Comparison of ENCODE assay signal across 1 cellular context in the genomic region with DNA sequence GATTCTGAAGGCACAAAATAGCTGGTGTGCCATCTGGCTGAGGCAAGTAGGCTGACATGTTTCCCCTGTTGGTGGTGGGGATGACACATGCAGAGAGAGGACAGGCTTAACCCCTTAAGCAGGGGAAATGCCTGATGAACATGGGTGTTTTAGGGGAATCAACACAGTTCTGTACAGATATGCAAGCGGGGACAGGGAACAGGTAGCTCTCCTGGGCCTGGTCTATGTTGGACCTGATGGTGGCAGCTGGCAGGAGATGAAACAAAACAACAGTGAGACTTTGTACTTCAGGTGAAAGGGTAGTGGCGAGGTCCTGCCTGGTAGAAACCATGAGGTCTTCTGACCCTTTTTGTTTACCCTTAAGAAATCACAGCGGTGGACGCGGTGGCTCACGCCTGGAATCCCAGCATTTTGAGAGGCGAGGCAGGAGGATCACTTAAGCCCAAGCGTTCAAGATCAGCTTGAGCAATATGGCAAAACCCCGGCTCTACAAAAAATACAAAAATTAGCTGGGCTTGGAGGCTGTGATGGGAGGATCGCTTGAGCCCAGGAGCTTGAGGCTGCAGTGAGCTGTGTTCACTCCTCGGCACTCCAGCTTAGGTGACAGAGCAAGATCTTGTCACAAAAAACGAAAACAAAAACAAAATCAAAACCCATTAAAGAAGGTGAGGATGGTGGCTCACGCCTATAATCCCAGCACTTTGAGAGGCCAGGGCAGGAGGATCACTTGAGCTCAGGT.
TF ChIP-seq lines count a peak whose summit lies in the region.

No MANE protein-coding gene starts in this region.

TF ChIP-seq in HepG2, 621 proteins besides CTCF, POLR2A, EP300 and RAD21 (continued from another document and continues in another):
- TF ChIP-seq, protein P1, sequence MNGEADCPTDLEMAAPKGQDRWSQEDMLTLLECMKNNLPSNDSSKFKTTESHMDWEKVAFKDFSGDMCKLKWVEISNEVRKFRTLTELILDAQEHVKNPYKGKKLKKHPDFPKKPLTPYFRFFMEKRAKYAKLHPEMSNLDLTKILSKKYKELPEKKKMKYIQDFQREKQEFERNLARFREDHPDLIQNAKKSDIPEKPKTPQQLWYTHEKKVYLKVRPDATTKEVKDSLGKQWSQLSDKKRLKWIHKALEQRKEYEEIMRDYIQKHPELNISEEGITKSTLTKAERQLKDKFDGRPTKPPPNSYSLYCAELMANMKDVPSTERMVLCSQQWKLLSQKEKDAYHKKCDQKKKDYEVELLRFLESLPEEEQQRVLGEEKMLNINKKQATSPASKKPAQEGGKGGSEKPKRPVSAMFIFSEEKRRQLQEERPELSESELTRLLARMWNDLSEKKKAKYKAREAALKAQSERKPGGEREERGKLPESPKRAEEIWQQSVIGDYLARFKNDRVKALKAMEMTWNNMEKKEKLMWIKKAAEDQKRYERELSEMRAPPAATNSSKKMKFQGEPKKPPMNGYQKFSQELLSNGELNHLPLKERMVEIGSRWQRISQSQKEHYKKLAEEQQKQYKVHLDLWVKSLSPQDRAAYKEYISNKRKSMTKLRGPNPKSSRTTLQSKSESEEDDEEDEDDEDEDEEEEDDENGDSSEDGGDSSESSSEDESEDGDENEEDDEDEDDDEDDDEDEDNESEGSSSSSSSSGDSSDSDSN (CRISPR knock-in tag; IDR thresholded peaks at IDR 0.05), result 0 out of 2 replicates have a peak, but pooled peaks have one; percentile 43
- TF ChIP-seq KLF9 (CRISPR knock-in tag; IDR thresholded peaks at IDR 0.05; ENCODE audit: low read depth) (no peak), ZNF563 (CRISPR knock-in tag; IDR thresholded peaks at IDR 0.05) (no peak), FOXM1 (CRISPR knock-in tag; IDR thresholded peaks at IDR 0.05) (no peak), HNRNPH1 (optimal IDR thresholded peaks at IDR 0.05; ENCODE audit: low read depth, low read length) (no peak), ZSCAN25 (CRISPR knock-in tag; IDR thresholded peaks at IDR 0.05) (peak; percentile 93), ZC3H4 (CRISPR knock-in tag; IDR thresholded peaks at IDR 0.05; ENCODE audit: borderline replicate concordance) (no peak), BHLHE40 (IDR thresholded peaks at IDR 0.05; ENCODE audit: low read length) (no peak), NPAS2 (CRISPR knock-in tag; IDR thresholded peaks at IDR 0.05; ENCODE audit: borderline replicate concordance) (no peak), TAF1 (CRISPR knock-in tag; IDR thresholded peaks at IDR 0.05) (no peak), PHF20 (CRISPR knock-in tag; IDR thresholded peaks at IDR 0.05) (no peak), ZNF333 (CRISPR knock-in tag; IDR thresholded peaks at IDR 0.05; ENCODE audit: borderline replicate concordance) (no peak), DMAP1 (CRISPR knock-in tag; IDR thresholded peaks at IDR 0.05) (0 out of 2 replicates have a peak, but pooled peaks have one; percentile 43), MZF1 (CRISPR knock-in tag; IDR thresholded peaks at IDR 0.05; ENCODE audit: borderline replicate concordance) (no peak), PHF5A (CRISPR knock-in tag; IDR thresholded peaks at IDR 0.05; ENCODE audit: low read depth, unreplicated experiment) (no peak), ZNF205 (CRISPR knock-in tag; IDR thresholded peaks at IDR 0.05) (peak; percentile 34; the same call in 1 of the 2 replicates), ZNF367 (CRISPR knock-in tag; IDR thresholded peaks at IDR 0.05; ENCODE audit: borderline replicate concordance) (no peak), MAFF (IDR thresholded peaks at IDR 0.05; ENCODE audit: low read depth, low read length) (no peak), MXD4 (CRISPR knock-in tag; IDR thresholded peaks at IDR 0.05) (no peak), ZNF432 (CRISPR knock-in tag; IDR thresholded peaks at IDR 0.05; ENCODE audit: borderline replicate concordance) (no peak), ZBTB7A (CRISPR knock-in tag; IDR thresholded peaks at IDR 0.05) (0 out of 2 replicates have a peak, but pooled peaks have one; percentile 32), ZNF619 (CRISPR knock-in tag; IDR thresholded peaks at IDR 0.05) (0 out of 2 replicates have a peak, but pooled peaks have one; percentile 36), MAZ (IDR thresholded peaks at IDR 0.05; ENCODE audit: borderline replicate concordance, low read depth, low read length) (no peak), MAZ (CRISPR knock-in tag; IDR thresholded peaks at IDR 0.05; ENCODE audit: low read depth) (no peak), MAFG (CRISPR knock-in tag; IDR thresholded peaks at IDR 0.05) (no peak), RFXANK (CRISPR knock-in tag; IDR thresholded peaks at IDR 0.05) (no peak), ZNF451 (CRISPR knock-in tag; IDR thresholded peaks at IDR 0.05) (no peak), REPIN1 (CRISPR knock-in tag; IDR thresholded peaks at IDR 0.05; ENCODE audit: borderline replicate concordance, low read depth) (0 out of 2 replicates have a peak, but pooled peaks have one; percentile 52), KLF15 (CRISPR knock-in tag; IDR thresholded peaks at IDR 0.05; ENCODE audit: borderline replicate concordance) (no peak), MED8 (CRISPR knock-in tag; IDR thresholded peaks at IDR 0.05; ENCODE audit: insufficient replicate concordance) (no peak)
- TF ChIP-seq, protein P2, sequence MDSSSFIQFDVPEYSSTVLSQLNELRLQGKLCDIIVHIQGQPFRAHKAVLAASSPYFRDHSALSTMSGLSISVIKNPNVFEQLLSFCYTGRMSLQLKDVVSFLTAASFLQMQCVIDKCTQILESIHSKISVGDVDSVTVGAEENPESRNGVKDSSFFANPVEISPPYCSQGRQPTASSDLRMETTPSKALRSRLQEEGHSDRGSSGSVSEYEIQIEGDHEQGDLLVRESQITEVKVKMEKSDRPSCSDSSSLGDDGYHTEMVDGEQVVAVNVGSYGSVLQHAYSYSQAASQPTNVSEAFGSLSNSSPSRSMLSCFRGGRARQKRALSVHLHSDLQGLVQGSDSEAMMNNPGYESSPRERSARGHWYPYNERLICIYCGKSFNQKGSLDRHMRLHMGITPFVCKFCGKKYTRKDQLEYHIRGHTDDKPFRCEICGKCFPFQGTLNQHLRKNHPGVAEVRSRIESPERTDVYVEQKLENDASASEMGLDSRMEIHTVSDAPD (CRISPR knock-in tag; IDR thresholded peaks at IDR 0.05), result peak; percentile 74
- TF ChIP-seq, protein P3, sequence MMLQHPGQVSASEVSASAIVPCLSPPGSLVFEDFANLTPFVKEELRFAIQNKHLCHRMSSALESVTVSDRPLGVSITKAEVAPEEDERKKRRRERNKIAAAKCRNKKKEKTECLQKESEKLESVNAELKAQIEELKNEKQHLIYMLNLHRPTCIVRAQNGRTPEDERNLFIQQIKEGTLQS (CRISPR knock-in tag; IDR thresholded peaks at IDR 0.05), result no peak
- TF ChIP-seq, protein P4, sequence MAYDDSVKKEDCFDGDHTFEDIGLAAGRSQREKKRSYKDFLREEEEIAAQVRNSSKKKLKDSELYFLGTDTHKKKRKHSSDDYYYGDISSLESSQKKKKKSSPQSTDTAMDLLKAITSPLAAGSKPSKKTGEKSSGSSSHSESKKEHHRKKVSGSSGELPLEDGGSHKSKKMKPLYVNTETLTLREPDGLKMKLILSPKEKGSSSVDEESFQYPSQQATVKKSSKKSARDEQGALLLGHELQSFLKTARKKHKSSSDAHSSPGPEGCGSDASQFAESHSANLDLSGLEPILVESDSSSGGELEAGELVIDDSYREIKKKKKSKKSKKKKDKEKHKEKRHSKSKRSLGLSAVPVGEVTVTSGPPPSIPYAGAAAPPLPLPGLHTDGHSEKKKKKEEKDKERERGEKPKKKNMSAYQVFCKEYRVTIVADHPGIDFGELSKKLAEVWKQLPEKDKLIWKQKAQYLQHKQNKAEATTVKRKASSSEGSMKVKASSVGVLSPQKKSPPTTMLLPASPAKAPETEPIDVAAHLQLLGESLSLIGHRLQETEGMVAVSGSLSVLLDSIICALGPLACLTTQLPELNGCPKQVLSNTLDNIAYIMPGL (CRISPR knock-in tag; IDR thresholded peaks at IDR 0.05; ENCODE audit: borderline replicate concordance in 1 of 2, low read depth in 1 of 2), result peak; percentile 26 to 57; a peak in 2 of 4 replicates
- TF ChIP-seq, protein P5, sequence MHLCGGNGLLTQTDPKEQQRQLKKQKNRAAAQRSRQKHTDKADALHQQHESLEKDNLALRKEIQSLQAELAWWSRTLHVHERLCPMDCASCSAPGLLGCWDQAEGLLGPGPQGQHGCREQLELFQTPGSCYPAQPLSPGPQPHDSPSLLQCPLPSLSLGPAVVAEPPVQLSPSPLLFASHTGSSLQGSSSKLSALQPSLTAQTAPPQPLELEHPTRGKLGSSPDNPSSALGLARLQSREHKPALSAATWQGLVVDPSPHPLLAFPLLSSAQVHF (CRISPR knock-in tag; IDR thresholded peaks at IDR 0.05), result no peak
- TF ChIP-seq, protein P6, sequence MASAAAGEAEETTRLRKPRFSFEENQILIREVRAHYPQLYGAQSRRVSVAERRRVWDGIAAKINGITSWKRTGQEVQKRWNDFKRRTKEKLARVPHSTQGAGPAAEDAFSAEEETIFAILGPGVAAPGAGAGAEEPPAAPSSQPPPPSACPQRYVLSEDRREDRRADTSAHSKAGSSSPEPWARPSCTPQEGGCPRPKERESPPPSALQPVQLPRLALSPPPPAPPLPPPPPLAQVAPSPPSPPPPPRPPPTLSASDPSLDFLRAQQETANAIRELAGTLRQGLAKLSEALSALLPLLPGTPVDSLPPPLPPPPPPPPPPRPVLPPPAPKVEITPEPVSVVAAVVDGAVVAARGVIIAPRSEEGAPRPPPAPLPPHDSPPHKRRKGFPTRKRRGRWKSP (CRISPR knock-in tag; IDR thresholded peaks at IDR 0.05), result 0 out of 2 replicates have a peak, but pooled peaks have one; percentile 49
- TF ChIP-seq, protein P7, sequence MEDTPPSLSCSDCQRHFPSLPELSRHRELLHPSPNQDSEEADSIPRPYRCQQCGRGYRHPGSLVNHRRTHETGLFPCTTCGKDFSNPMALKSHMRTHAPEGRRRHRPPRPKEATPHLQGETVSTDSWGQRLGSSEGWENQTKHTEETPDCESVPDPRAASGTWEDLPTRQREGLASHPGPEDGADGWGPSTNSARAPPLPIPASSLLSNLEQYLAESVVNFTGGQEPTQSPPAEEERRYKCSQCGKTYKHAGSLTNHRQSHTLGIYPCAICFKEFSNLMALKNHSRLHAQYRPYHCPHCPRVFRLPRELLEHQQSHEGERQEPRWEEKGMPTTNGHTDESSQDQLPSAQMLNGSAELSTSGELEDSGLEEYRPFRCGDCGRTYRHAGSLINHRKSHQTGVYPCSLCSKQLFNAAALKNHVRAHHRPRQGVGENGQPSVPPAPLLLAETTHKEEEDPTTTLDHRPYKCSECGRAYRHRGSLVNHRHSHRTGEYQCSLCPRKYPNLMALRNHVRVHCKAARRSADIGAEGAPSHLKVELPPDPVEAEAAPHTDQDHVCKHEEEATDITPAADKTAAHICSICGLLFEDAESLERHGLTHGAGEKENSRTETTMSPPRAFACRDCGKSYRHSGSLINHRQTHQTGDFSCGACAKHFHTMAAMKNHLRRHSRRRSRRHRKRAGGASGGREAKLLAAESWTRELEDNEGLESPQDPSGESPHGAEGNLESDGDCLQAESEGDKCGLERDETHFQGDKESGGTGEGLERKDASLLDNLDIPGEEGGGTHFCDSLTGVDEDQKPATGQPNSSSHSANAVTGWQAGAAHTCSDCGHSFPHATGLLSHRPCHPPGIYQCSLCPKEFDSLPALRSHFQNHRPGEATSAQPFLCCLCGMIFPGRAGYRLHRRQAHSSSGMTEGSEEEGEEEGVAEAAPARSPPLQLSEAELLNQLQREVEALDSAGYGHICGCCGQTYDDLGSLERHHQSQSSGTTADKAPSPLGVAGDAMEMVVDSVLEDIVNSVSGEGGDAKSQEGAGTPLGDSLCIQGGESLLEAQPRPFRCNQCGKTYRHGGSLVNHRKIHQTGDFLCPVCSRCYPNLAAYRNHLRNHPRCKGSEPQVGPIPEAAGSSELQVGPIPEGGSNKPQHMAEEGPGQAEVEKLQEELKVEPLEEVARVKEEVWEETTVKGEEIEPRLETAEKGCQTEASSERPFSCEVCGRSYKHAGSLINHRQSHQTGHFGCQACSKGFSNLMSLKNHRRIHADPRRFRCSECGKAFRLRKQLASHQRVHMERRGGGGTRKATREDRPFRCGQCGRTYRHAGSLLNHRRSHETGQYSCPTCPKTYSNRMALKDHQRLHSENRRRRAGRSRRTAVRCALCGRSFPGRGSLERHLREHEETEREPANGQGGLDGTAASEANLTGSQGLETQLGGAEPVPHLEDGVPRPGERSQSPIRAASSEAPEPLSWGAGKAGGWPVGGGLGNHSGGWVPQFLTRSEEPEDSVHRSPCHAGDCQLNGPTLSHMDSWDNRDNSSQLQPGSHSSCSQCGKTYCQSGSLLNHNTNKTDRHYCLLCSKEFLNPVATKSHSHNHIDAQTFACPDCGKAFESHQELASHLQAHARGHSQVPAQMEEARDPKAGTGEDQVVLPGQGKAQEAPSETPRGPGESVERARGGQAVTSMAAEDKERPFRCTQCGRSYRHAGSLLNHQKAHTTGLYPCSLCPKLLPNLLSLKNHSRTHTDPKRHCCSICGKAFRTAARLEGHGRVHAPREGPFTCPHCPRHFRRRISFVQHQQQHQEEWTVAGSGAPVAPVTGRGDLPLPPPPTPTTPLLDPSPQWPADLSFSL (CRISPR knock-in tag; IDR thresholded peaks at IDR 0.05), result no peak
- TF ChIP-seq, protein P8, sequence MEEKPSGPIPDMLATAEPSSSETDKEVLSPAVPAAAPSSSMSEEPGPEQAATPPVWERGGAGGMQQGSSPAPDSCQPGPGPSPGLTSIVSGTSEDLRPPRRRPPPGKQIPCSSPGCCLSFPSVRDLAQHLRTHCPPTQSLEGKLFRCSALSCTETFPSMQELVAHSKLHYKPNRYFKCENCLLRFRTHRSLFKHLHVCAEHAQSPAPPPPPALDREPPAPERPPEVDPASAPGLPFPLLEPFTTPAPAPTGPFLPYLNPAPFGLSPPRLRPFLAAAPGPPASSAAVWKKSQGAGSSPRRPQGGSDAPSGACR (CRISPR knock-in tag; IDR thresholded peaks at IDR 0.05), result peak; percentile 85
- TF ChIP-seq, protein P9, sequence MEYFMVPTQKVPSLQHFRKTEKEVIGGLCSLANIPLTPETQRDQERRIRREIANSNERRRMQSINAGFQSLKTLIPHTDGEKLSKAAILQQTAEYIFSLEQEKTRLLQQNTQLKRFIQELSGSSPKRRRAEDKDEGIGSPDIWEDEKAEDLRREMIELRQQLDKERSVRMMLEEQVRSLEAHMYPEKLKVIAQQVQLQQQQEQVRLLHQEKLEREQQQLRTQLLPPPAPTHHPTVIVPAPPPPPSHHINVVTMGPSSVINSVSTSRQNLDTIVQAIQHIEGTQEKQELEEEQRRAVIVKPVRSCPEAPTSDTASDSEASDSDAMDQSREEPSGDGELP (IDR thresholded peaks at IDR 0.05; ENCODE audit: borderline replicate concordance, low read depth), result peak; percentile 68; the same call in 1 of the 2 replicates
- TF ChIP-seq, protein P10, sequence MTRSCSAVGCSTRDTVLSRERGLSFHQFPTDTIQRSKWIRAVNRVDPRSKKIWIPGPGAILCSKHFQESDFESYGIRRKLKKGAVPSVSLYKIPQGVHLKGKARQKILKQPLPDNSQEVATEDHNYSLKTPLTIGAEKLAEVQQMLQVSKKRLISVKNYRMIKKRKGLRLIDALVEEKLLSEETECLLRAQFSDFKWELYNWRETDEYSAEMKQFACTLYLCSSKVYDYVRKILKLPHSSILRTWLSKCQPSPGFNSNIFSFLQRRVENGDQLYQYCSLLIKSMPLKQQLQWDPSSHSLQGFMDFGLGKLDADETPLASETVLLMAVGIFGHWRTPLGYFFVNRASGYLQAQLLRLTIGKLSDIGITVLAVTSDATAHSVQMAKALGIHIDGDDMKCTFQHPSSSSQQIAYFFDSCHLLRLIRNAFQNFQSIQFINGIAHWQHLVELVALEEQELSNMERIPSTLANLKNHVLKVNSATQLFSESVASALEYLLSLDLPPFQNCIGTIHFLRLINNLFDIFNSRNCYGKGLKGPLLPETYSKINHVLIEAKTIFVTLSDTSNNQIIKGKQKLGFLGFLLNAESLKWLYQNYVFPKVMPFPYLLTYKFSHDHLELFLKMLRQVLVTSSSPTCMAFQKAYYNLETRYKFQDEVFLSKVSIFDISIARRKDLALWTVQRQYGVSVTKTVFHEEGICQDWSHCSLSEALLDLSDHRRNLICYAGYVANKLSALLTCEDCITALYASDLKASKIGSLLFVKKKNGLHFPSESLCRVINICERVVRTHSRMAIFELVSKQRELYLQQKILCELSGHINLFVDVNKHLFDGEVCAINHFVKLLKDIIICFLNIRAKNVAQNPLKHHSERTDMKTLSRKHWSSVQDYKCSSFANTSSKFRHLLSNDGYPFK (CRISPR knock-in tag; IDR thresholded peaks at IDR 0.05; ENCODE audit: borderline replicate concordance), result peak; percentile 87
